23 cellular contexts compared by ENCODE assay signal in genomic region chr7:31105256-31105950, GRCh38. TPM values are rescaled to one million over a fixed set of nuclear protein-coding genes. Genes with fewer than 3 reads are reported as not detected.
"Had no signal": no experiment of that assay in that cellular context is flagged by ENCODE, and none has a peak within 500 bp of the region (broad histone marks: within the 10 kb centered on the region; RNA-seq: fewer than 3 reads in every experiment).

No MANE protein-coding gene starts in this region.

- H3K9ac ChIP-seq: parathyroid adenoma, SK-N-SH had no signal

- H3K27ac Mint-ChIP-seq: activated CD4-positive, alpha-beta memory T cell treated with anti-CD3 and anti-CD28 coated beads, Interleukin-2, amount 10 ng/mL, durations not matched to agents 7 days and 5 days; activated CD4-positive, alpha-beta T cell treated with anti-CD3 and anti-CD28 coated beads, Interleukin-2, amount 10 ng/mL, durations not matched to agents 24 days and 14 days; activated naive CD4-positive, alpha-beta T cell treated with anti-CD3 and anti-CD28 coated beads, Interleukin-2, amount 10 ng/mL, durations not matched to agents 7 days and 5 days; activated T-helper 2 cell treated with anti-CD3 and anti-CD28 coated beads, Interferon-gamma antibody, Interleukin-2, Interleukin-4, amounts not matched to agents 10 μg/mL and 5 μg/mL and 100 μg/mL, durations not matched to agents 14 hours and 24 hours and 36 hours; immature natural killer cell; natural killer cell treated with Interleukin-12 subunit alpha and Interleukin-12 subunit beta and Interleukin-15 and Interleukin-18, amount 100 ng/mL, for 72 hours had no signal

- H3K36me3 Mint-ChIP-seq: activated naive CD4-positive, alpha-beta T cell treated with anti-CD3 and anti-CD28 coated beads, Interleukin-2, amount 10 ng/mL, durations not matched to agents 7 days and 5 days; immature natural killer cell; natural killer cell treated with Interleukin-12 subunit alpha and Interleukin-12 subunit beta and Interleukin-15 and Interleukin-18, amount 100 ng/mL, for 72 hours had no signal

- H3K9me3 ChIP-seq: sigmoid colon, SK-N-SH, thyroid gland had no signal

- H3K4me2 ChIP-seq: hepatocyte, SK-N-SH, smooth muscle cell had no signal

- H3K9me3 Mint-ChIP-seq: activated CD4-positive, alpha-beta memory T cell treated with anti-CD3 and anti-CD28 coated beads, Interleukin-2, amount 10 ng/mL, durations not matched to agents 7 days and 5 days; activated CD4-positive, alpha-beta T cell treated with anti-CD3 and anti-CD28 coated beads, Interleukin-2, amount 10 ng/mL, durations not matched to agents 24 days and 14 days; activated naive CD4-positive, alpha-beta T cell treated with anti-CD3 and anti-CD28 coated beads, Interleukin-2, amount 10 ng/mL, durations not matched to agents 7 days and 5 days; activated T-cell treated with anti-CD3 and anti-CD28 coated beads, Interleukin-2, amount 50 U/mL, for 4 hours; activated T-helper 2 cell treated with anti-CD3 and anti-CD28 coated beads, Interferon-gamma antibody, Interleukin-2, Interleukin-4, amounts not matched to agents 10 μg/mL and 5 μg/mL and 100 μg/mL, durations not matched to agents 14 hours and 24 hours and 36 hours; immature natural killer cell; natural killer cell treated with Interleukin-12 subunit alpha and Interleukin-12 subunit beta and Interleukin-15 and Interleukin-18, amount 100 ng/mL, for 72 hours had no signal

- H3K27ac ChIP-seq: foreskin keratinocyte, hepatocyte, parathyroid adenoma, sigmoid colon, thyroid gland, VCaP had no signal

- H3K27me3 ChIP-seq: sigmoid colon, thyroid gland had no signal

- H3K4me1 Mint-ChIP-seq: activated CD4-positive, alpha-beta memory T cell treated with anti-CD3 and anti-CD28 coated beads, Interleukin-2, amount 10 ng/mL, durations not matched to agents 7 days and 5 days; activated CD4-positive, alpha-beta T cell treated with anti-CD3 and anti-CD28 coated beads, Interleukin-2, amount 10 ng/mL, durations not matched to agents 24 days and 14 days; activated naive CD4-positive, alpha-beta T cell treated with anti-CD3 and anti-CD28 coated beads, Interleukin-2, amount 10 ng/mL, durations not matched to agents 7 days and 5 days; immature natural killer cell had no signal

- H2AFZ ChIP-seq: hepatocyte, parathyroid adenoma had no signal

- H3K4me1 ChIP-seq: foreskin keratinocyte, parathyroid adenoma, thyroid gland had no signal

- H3K4me3 Mint-ChIP-seq: activated CD4-positive, alpha-beta memory T cell treated with anti-CD3 and anti-CD28 coated beads, Interleukin-2, amount 10 ng/mL, durations not matched to agents 7 days and 5 days; activated CD4-positive, alpha-beta T cell treated with anti-CD3 and anti-CD28 coated beads, Interleukin-2, amount 10 ng/mL, durations not matched to agents 24 days and 14 days; activated naive CD4-positive, alpha-beta T cell treated with anti-CD3 and anti-CD28 coated beads, Interleukin-2, amount 10 ng/mL, durations not matched to agents 7 days and 5 days; activated T-cell treated with anti-CD3 and anti-CD28 coated beads, Interleukin-2, amount 50 U/mL, for 4 hours; immature natural killer cell; natural killer cell treated with Interleukin-12 subunit alpha and Interleukin-12 subunit beta and Interleukin-15 and Interleukin-18, amount 100 ng/mL, for 72 hours had no signal

- ATAC-seq: activated CD4-positive, CD25-positive, alpha-beta regulatory T cell treated with anti-CD3 and anti-CD28 coated beads, Interleukin-2, amount 50 U/mL, for 24 hours; foreskin keratinocyte had no signal

- DNase-seq: activated CD4-positive, alpha-beta T cell treated with anti-CD3 and anti-CD28 coated beads, Interleukin-2, amount 10 ng/mL, durations not matched to agents 24 days and 14 days; activated naive CD4-positive, alpha-beta T cell treated with anti-CD3 and anti-CD28 coated beads, Interleukin-2, amount 10 ng/mL, durations not matched to agents 7 days and 5 days; activated T-cell treated with anti-CD3 and anti-CD28 coated beads, Interleukin-2, amount 50 U/mL, for 4 hours; dermis blood vessel endothelial cell; effector CD8-positive, alpha-beta T cell; foreskin keratinocyte; immature natural killer cell; kidney glomerular epithelial cell; sigmoid colon; SK-N-SH; stimulated activated CD4-positive, alpha-beta T cell treated with anti-CD3 and anti-CD28 coated beads, Interleukin-4, amount 100 ng/mL, for 1 hour; stimulated activated naive CD4-positive, alpha-beta T cell; T-helper 2 cell; thyroid gland had no signal

- H3K4me3 ChIP-seq: hepatocyte, sigmoid colon, smooth muscle cell, thyroid gland had no signal

- H3K9me2 ChIP-seq: SK-N-SH had no signal

- H3K36me3 ChIP-seq: sigmoid colon, thyroid gland had no signal

- H3K79me2 ChIP-seq: hepatocyte, parathyroid adenoma had no signal

- H3K27me3 Mint-ChIP-seq: activated CD4-positive, alpha-beta memory T cell treated with anti-CD3 and anti-CD28 coated beads, Interleukin-2, amount 10 ng/mL, durations not matched to agents 7 days and 5 days; activated CD4-positive, alpha-beta T cell treated with anti-CD3 and anti-CD28 coated beads, Interleukin-2, amount 10 ng/mL, durations not matched to agents 24 days and 14 days; natural killer cell treated with Interleukin-12 subunit alpha and Interleukin-12 subunit beta and Interleukin-15 and Interleukin-18, amount 100 ng/mL, for 72 hours had no signal

RNA-seq across cellular contexts. Expression of gene ADCYAP1R1, which starts 53.3 kb away (rescaled TPM):
- total RNA-seq: activated CD4-positive, alpha-beta memory T cell treated with anti-CD3 and anti-CD28 coated beads, Interleukin-2, amount 10 ng/mL, durations not matched to agents 7 days and 5 days; activated CD4-positive, alpha-beta T cell treated with anti-CD3 and anti-CD28 coated beads, Interleukin-2, amount 10 ng/mL, durations not matched to agents 24 days and 14 days; activated T-cell treated with anti-CD3 and anti-CD28 coated beads, Interleukin-2, amount 50 U/mL, for 4 hours; activated T-helper 2 cell treated with anti-CD3 and anti-CD28 coated beads, Interferon-gamma antibody, Interleukin-2, Interleukin-4, amounts not matched to agents 10 μg/mL and 5 μg/mL and 100 μg/mL, durations not matched to agents 14 hours and 24 hours and 36 hours; chondrocyte; dermis blood vessel endothelial cell; foreskin keratinocyte; natural killer cell treated with Interleukin-12 subunit alpha and Interleukin-12 subunit beta and Interleukin-15 and Interleukin-18, amount 100 ng/mL, for 72 hours; smooth muscle cell had no signal
- polyA plus RNA-seq: foreskin keratinocyte, hepatocyte, immature natural killer cell, smooth muscle cell had no signal
